In the genomic region with DNA sequence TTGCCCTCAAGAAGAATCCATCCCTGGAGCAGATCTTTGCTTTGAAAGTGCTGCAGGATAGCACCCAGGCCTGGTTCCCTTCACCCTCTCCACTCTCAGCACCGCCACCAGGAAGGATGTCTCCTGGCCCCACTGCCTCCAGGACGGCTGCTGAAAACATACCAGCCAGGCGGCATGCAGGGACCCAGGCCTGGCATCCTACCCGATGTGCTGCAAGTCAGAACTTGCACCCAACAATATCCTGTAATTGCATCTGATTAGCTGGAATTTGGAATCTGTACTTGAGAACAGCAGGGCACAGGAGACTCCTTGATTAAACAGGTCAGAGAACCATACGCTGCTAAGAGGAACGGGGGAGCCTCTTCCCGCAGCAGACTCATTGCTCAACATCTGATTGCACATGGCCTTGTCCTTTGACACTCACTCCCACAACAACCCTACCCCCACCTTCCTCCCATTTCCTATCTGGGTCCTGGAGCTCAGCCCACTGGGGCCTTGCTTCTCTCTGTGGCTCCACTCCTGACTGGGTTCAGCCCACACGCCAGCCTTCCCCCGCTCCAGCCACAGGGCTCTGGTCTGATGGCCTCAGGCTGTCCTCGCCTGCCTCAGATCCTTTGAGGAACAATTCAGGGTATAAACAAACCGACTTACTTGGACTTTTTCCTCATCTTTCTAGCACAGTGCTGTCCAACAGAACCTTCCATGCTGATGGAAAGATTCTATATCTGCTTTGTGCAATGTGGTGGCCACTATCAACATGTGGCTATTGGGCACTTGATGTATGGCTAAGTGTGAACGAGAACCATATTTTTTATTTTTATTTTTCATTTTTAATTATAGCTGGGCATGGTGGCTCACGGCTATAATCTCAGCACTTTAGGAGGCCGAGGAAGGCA, we compare ENCODE assay signal across 8 cellular contexts.
DNase-seq lines count a peak whose midpoint lies in the region; TF ChIP-seq lines count a peak whose summit lies in the region.

No MANE protein-coding gene starts in this region.

- no peak overlapping the region for H3K4me3 ChIP-seq in tibial artery

- H3K27me3 ChIP-seq in layer of hippocampus (ENCODE audit: control insufficient read depth, insufficient read depth, low read length) (no peaks in the 10 kb centered on the region), tibial artery (no peaks in the 10 kb centered on the region)

- no peak for TF ChIP-seq CTCF in tibial artery (IDR thresholded peaks at IDR 0.05)

- DNase-seq in MV-4-11 (lab: John Stamatoyannopoulos, UW) (peak; percentile 98), amygdala (lab: John Stamatoyannopoulos, UW) (peak in 37 of 56 donors; percentile 5 to 75 (median 26)), tibial artery (peak; percentile 78 to 81), cerebellar cortex (ENCODE audit: low spot score) (no peak), DMS53 treated with DMSO at 0.1 percent for 48 hours (lab: John Stamatoyannopoulos, UW; ENCODE audit: unreplicated experiment) (no peak)
- no peak for DNase-seq in stimulated activated CD4-positive, alpha-beta T cell treated with anti-CD3 and anti-CD28 coated beads, Interleukin-15, amount 100 ng/mL, for 24 hours
- no peak for DNase-seq in stimulated activated CD4-positive, alpha-beta T cell treated with anti-CD3 and anti-CD28 coated beads, Interleukin-4, amount 100 ng/mL, for 24 hours

- H3K4me1 ChIP-seq in tibial artery: peaks cover 0 to 7% (median 0%) of the 10 kb centered on the region in 4 donors

- intact Hi-C loops in tibial artery (cut with DNase I; ENCODE audit: low total_unique reads): no loop called here

- no peaks in the 10 kb centered on the region for H3K36me3 ChIP-seq in tibial artery

- peak overlapping the region; percentile 21 for H3K27ac ChIP-seq in layer of hippocampus (ENCODE audit: low read depth, low read length)
- no peak overlapping the region for H3K27ac ChIP-seq in tibial artery

- H3K9me3 ChIP-seq in tibial artery: no peaks in the 10 kb centered on the region

Comparison
In these comparisons a context has a peak if more than half of its experiments do, and no peak if none do; other contexts are left out.
1. DNase-seq: peak in MV-4-11 (single experiment), amygdala (37 of 56) and tibial artery (2 of 2); none in cerebellar cortex (single experiment), stimulated activated CD4-positive, alpha-beta T cell treated with anti-CD3 and anti-CD28 coated beads, Interleukin-15, amount 100 ng/mL, for 24 hours (single experiment), stimulated activated CD4-positive, alpha-beta T cell treated with anti-CD3 and anti-CD28 coated beads, Interleukin-4, amount 100 ng/mL, for 24 hours (single experiment) and DMS53 treated with DMSO at 0.1 percent for 48 hours (single experiment).